Comparison of ENCODE assay signal across 12 cellular contexts in the genomic region with DNA sequence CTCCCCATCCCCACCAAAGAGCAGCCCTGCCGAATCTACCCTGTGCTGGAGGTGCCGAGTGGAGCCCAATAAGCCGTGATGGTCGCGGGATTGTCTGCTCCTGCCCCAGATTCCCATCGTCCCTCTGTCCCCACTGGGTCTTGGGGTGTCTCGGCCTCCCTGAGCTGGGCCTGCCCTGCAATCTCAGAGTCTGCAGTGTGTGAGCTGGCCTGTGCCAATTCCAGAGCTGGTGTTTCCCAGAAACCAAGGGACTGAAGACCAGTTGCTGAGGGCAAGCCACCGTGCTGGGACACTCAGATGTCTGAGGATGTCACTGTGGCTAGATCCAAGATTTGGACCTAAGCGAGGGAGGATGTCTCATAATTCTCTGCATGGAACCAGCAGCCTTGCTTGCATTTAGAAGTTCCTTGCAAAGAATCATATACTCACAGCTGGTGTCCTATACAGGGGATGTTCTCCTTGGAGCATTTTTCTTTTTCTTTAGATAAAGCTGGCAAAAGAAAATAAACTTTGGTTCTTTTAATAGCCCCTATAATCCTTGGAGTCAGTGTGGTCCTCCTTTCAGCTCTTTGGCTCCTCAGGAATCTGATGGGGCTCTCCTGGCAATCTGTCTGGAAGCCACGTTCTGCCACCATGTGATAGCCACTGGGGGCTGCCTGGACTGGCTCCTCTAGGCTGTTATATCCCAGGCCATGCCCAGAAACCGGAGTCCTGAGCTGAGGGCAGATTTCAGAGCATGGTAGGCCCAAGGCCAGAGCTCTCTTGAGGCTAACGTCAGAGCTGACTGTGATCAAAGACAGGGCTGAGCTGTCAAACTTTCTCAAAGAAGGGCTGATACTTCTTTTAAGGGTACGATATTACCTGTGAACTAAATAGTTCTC.
DNase-seq lines count a peak whose midpoint lies in the region; ATAC-seq and TF ChIP-seq lines count a peak whose summit lies in the region.
"Had no signal": no experiment of that assay in that cellular context is flagged by ENCODE, and none has a peak within 500 bp of the region (broad histone marks: within the 10 kb centered on the region; RNA-seq: fewer than 3 reads in every experiment).

No MANE protein-coding gene starts in this region.

- no peak for TF ChIP-seq CTCF in brain (conservative IDR thresholded peaks at IDR 0.05)

- WGBS in right cardiac atrium = 69% methylated on average over 13 of the region's 13 CpGs

- no peaks in the 10 kb centered on the region for H3K36me3 ChIP-seq in BLaER1 treated with 17β-estradiol and CSF1 and Interleukin-3, amounts not matched to agents 10 nM and 100 nM
- no peaks in the 10 kb centered on the region for H3K36me3 ChIP-seq in rectal smooth muscle tissue (ENCODE audit: control insufficient read depth, insufficient read depth, low read length)

- intact Hi-C loops in right cardiac atrium (cut with DNase I) = loop anchor here in 1 of 4 donors (10.0 kb wide), 1 partner anchor 98 kb away; no protein-coding TSS in a partner anchor

- peak overlapping the region in 3 of 5 experiments; percentile 84 to 98 (median 89) for H3K27ac Mint-ChIP-seq in brain
- H3K27ac Mint-ChIP-seq: activated T-helper 2 cell treated with anti-CD3 and anti-CD28 coated beads, Interferon-gamma antibody, Interleukin-2, Interleukin-4, amounts not matched to agents 10 μg/mL and 5 μg/mL and 100 μg/mL, durations not matched to agents 14 hours and 24 hours and 36 hours had no signal

- H3K36me3 Mint-ChIP-seq in brain = no peaks in the 10 kb centered on the region

- peak in 1 of 2 donors; percentile 18 for ATAC-seq in right cardiac atrium

- H4K20me1 ChIP-seq in BLaER1 treated with 17β-estradiol and CSF1 and Interleukin-3, amounts not matched to agents 10 nM and 100 nM = no peaks in the 10 kb centered on the region

- peak overlapping the region in 1 of 5 experiments; percentile 41 for H3K4me3 Mint-ChIP-seq in brain

- H3K4me3 ChIP-seq in BLaER1 treated with 17β-estradiol and CSF1 and Interleukin-3, amounts not matched to agents 10 nM and 100 nM = no peak overlapping the region
- H3K4me3 ChIP-seq in right cardiac atrium (ENCODE audit: low read length) (no peak overlapping the region), rectal smooth muscle tissue (ENCODE audit: low read length) (no peak overlapping the region)
- H3K4me3 ChIP-seq: mucosa of descending colon had no signal

- peaks cover 78% of the 10 kb centered on the region for H3K4me1 Mint-ChIP-seq in brain

- H3K27me3 ChIP-seq in BLaER1 treated with 17β-estradiol and CSF1 and Interleukin-3, amounts not matched to agents 10 nM and 100 nM = no peaks in the 10 kb centered on the region
- H3K27me3 ChIP-seq in right cardiac atrium (ENCODE audit: control insufficient read depth, insufficient read depth) (no peaks in the 10 kb centered on the region), rectal smooth muscle tissue (ENCODE audit: control insufficient read depth, insufficient read depth, low read length) (no peaks in the 10 kb centered on the region)

- H3K9me3 ChIP-seq in BLaER1 treated with 17β-estradiol and CSF1 and Interleukin-3, amounts not matched to agents 10 nM and 100 nM (replicated peaks in 1 of 11) = no peaks in the 10 kb centered on the region
- H3K9me3 ChIP-seq in right cardiac atrium (ENCODE audit: control insufficient read depth, low read length) = no peaks in the 10 kb centered on the region
- H3K9me3 ChIP-seq: mucosa of descending colon had no signal

- peaks cover 50 to 98% (median 92%) of the 10 kb centered on the region in 10 experiments for H3K4me1 ChIP-seq in BLaER1 treated with 17β-estradiol and CSF1 and Interleukin-3, amounts not matched to agents 10 nM and 100 nM
- H3K4me1 ChIP-seq in right cardiac atrium (ENCODE audit: control insufficient read depth, insufficient read depth, low read length) (peaks cover 30% of the 10 kb centered on the region), rectal smooth muscle tissue (ENCODE audit: control insufficient read depth, insufficient read depth, low read length) (peaks cover 21% of the 10 kb centered on the region)

- DNase-seq in right cardiac atrium (peak in 2 of 3 donors; percentile 49 to 54), NCI-H748 treated with DMSO at 0.1 percent for 48 hours (lab: John Stamatoyannopoulos, UW) (no peak), NCI-H1694 (lab: John Stamatoyannopoulos, UW) (no peak), DMS79 treated with DMSO at 0.1 percent for 48 hours (lab: John Stamatoyannopoulos, UW) (no peak), DMS 273 treated with DMSO at 0.1 percent for 48 hours (lab: John Stamatoyannopoulos, UW) (no peak)
- DNase-seq: activated CD8-positive, alpha-beta memory T cell treated with anti-CD3 and anti-CD28 coated beads for 24 hours; MV-4-11 had no signal

- H3K9me3 Mint-ChIP-seq in brain = peaks cover 0 to 10% (median 0%) of the 10 kb centered on the region in 5 experiments
- H3K9me3 Mint-ChIP-seq: activated T-helper 2 cell treated with anti-CD3 and anti-CD28 coated beads, Interferon-gamma antibody, Interleukin-2, Interleukin-4, amounts not matched to agents 10 μg/mL and 5 μg/mL and 100 μg/mL, durations not matched to agents 14 hours and 24 hours and 36 hours had no signal

- H3K27ac ChIP-seq in BLaER1 treated with 17β-estradiol and CSF1 and Interleukin-3, amounts not matched to agents 10 nM and 100 nM = peak overlapping the region in 1 of 11 experiments; percentile 7; a peak in 1 of 22 replicates
- H3K27ac ChIP-seq in right cardiac atrium (ENCODE audit: low read length) (peak overlapping the region; percentile 48), rectal smooth muscle tissue (ENCODE audit: low read depth, low read length) (peak overlapping the region; percentile 29)

- H3K4me2 ChIP-seq in BLaER1 treated with 17β-estradiol and CSF1 and Interleukin-3, amounts not matched to agents 10 nM and 100 nM = peak overlapping the region in 9 of 11 experiments; percentile 44 to 87 (median 74); a peak in 18 of 22 replicates

- H3K27me3 Mint-ChIP-seq in brain = peaks cover 12% of the 10 kb centered on the region

- peak overlapping the region in 1 of 11 experiments; percentile 26; a peak in 2 of 22 replicates for H3K9ac ChIP-seq in BLaER1 treated with 17β-estradiol and CSF1 and Interleukin-3, amounts not matched to agents 10 nM and 100 nM
- H3K9ac ChIP-seq in rectal smooth muscle tissue (ENCODE audit: low read length) = no peak overlapping the region

Comparison
In these comparisons a context has a peak if more than half of its experiments do, and no peak if none do; other contexts are left out.
1. DNase-seq: peak in right cardiac atrium (2 of 3); none in NCI-H748 treated with DMSO at 0.1 percent for 48 hours (single experiment), NCI-H1694 (single experiment), DMS79 treated with DMSO at 0.1 percent for 48 hours (single experiment) and DMS 273 treated with DMSO at 0.1 percent for 48 hours (single experiment).